Comparison of ENCODE assay signal across 24 cellular contexts in the genomic region with DNA sequence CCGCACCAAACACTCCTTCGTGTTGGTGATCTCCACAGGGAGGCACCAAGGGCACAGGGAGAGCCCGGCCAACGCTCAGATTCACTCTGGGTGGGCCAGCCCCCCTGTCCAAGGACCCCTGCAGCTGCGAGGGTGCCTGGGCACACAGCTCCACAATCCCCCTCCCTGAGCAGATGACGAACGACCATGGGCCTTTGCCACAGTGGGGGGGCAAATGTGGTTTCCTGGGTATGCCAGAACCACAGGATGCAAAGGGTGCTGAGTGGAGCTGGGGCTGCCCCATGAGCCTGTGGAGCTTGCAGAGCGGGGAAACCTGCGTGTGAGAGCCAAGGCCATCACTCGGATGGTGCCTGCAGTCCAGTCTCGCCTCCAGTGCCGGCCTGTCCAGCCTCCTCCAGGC. TPM values are rescaled to one million over a fixed set of nuclear protein-coding genes. Genes with fewer than 3 reads are reported as not detected.
DNase-seq lines count a peak whose midpoint lies in the region; ATAC-seq and TF ChIP-seq lines count a peak whose summit lies in the region.
"Had no signal": no experiment of that assay in that cellular context is flagged by ENCODE, and none has a peak within 500 bp of the region (broad histone marks: within the 10 kb centered on the region; RNA-seq: fewer than 3 reads in every experiment).

No MANE protein-coding gene starts in this region.

- no peaks in the 10 kb centered on the region for H3K9me3 Mint-ChIP-seq in CD4-positive, alpha-beta T cell
- H3K9me3 Mint-ChIP-seq in activated naive CD8-positive, alpha-beta T cell treated with anti-CD3 and anti-CD28 coated beads for 36 hours, result no peaks in the 10 kb centered on the region

- H2BK12ac ChIP-seq in neuronal stem cell (ENCODE audit: low read length), result no peak overlapping the region

- no peak overlapping the region for H3K4me2 ChIP-seq in neuronal stem cell (ENCODE audit: insufficient read depth, low read length, poor library complexity, severe bottlenecking)

- peak overlapping the region; percentile 87 for H3K27ac Mint-ChIP-seq in CD4-positive, alpha-beta T cell
- no peak overlapping the region for H3K27ac Mint-ChIP-seq in activated naive CD8-positive, alpha-beta T cell treated with anti-CD3 and anti-CD28 coated beads for 36 hours

- no peak overlapping the region for H3K27ac ChIP-seq in CD4-positive, alpha-beta T cell (ENCODE audit: low read depth, low read length)
- H3K27ac ChIP-seq in neuronal stem cell (replicated peaks; ENCODE audit: low read length), result no peak overlapping the region
- H3K27ac ChIP-seq in ascending aorta, result no peak overlapping the region
- H3K27ac ChIP-seq: esophagus muscularis mucosa, HL-60, SJSA1, thoracic aorta, WERI-Rb-1 had no signal

- no peak overlapping the region for H2BK15ac ChIP-seq in neuronal stem cell (ENCODE audit: low read length)

- H3K14ac ChIP-seq in neuronal stem cell (ENCODE audit: low read length), result no peak overlapping the region

- no peak for TF ChIP-seq CTCF in CD4-positive, alpha-beta T cell (IDR thresholded peaks at IDR 0.05)
- TF ChIP-seq CTCF in GM12875 (IDR thresholded peaks at IDR 0.05; ENCODE audit: borderline replicate concordance, insufficient read depth, low read depth, low read length), result no peak
- no peak for TF ChIP-seq CTCF in BE2C (IDR thresholded peaks at IDR 0.05; ENCODE audit: low read depth, low read length)
- no peak for TF ChIP-seq CTCF in ascending aorta (IDR thresholded peaks at IDR 0.05)

- no peak overlapping the region for H4K8ac ChIP-seq in neuronal stem cell (ENCODE audit: low read depth, low read length)

- ATAC-seq in CD4-positive, alpha-beta T cell (ENCODE audit: poor library complexity), result peak; percentile 30
- no peak for ATAC-seq in GM21360 (IDR thresholded peaks at IDR 0.05; ENCODE audit: unreplicated experiment)
- ATAC-seq: HCT116, left colon had no signal

- no peak overlapping the region for H3K4ac ChIP-seq in neuronal stem cell (ENCODE audit: low read length)

- no peak overlapping the region for H3K23ac ChIP-seq in neuronal stem cell (ENCODE audit: low read depth, low read length, poor library complexity)

- POLR2A ChIA-PET in CD4-positive, alpha-beta T cell (lab: Charles Lee), result interaction anchor here (0.9 to 1.5 kb wide), 2 partner anchors 11 to 43 kb away, joined by 3 read pairs; no protein-coding TSS in a partner anchor

- intact Hi-C loops in CD4-positive, alpha-beta T cell (cut with DNase I, micrococcal nuclease), result no loop called here
- intact Hi-C loops in ascending aorta (cut with DNase I), result no loop called here

- no peak overlapping the region for H2AK5ac ChIP-seq in neuronal stem cell (ENCODE audit: low read depth, low read length)

- DNase-seq in CD4-positive, alpha-beta T cell, result no peak
- DNase-seq in activated naive CD8-positive, alpha-beta T cell treated with anti-CD3 and anti-CD28 coated beads for 36 hours, result peak; percentile 46
- no peak for DNase-seq in neuronal stem cell (ENCODE audit: low spot score)
- no peak for DNase-seq in BE2C
- DNase-seq in ascending aorta (ENCODE audit: low spot score in 2 of 2), result no peak
- DNase-seq: activated gamma-delta T cell; anterior cingulate cortex; central memory CD4-positive, alpha-beta T cell; effector CD4-positive, alpha-beta T cell; left colon; NCI-H187; NCI-H226; stimulated activated CD4-positive, alpha-beta T cell treated with anti-CD3 and anti-CD28 coated beads, Interleukin-12 subunit alpha, Interleukin-12 subunit beta, amount 100 ng/mL, for 4 hours; WERI-Rb-1 had no signal

- H3K18ac ChIP-seq in neuronal stem cell (ENCODE audit: low read length), result no peak overlapping the region

- H3K79me1 ChIP-seq in neuronal stem cell (ENCODE audit: low read depth, low read length), result peaks cover 11% of the 10 kb centered on the region

- H3K9ac ChIP-seq in neuronal stem cell (ENCODE audit: low read depth, low read length, poor library complexity), result peak overlapping the region; percentile 7

- no CpG with 5 or more reads among the region's 12 CpGs for WGBS in neuronal stem cell (ENCODE audit: extremely low coverage in 2 of 2, insufficient read length in 2 of 2, insufficient replicate concordance in 1 of 2), 2 donors

- CTCF ChIA-PET in CD4-positive, alpha-beta T cell (lab: Charles Lee), result no interaction called here

- H3K36me3 Mint-ChIP-seq in CD4-positive, alpha-beta T cell (ENCODE audit: low read depth), result peaks cover 51% of the 10 kb centered on the region
- H3K36me3 Mint-ChIP-seq in activated naive CD8-positive, alpha-beta T cell treated with anti-CD3 and anti-CD28 coated beads for 36 hours, result peaks cover 42% of the 10 kb centered on the region

- no peaks in the 10 kb centered on the region for H3K9me3 ChIP-seq in CD4-positive, alpha-beta T cell (ENCODE audit: control insufficient read depth, low read length)
- no peaks in the 10 kb centered on the region for H3K9me3 ChIP-seq in neuronal stem cell (replicated peaks in 1 of 2; ENCODE audit: control insufficient read depth in 2 of 2, insufficient read depth in 1 of 2, low read depth in 1 of 2, low read length in 2 of 2)
- H3K9me3 ChIP-seq in BE2C, result no peaks in the 10 kb centered on the region
- H3K9me3 ChIP-seq in ascending aorta, result no peaks in the 10 kb centered on the region
- H3K9me3 ChIP-seq: esophagus muscularis mucosa, SJSA1, thoracic aorta had no signal

- H3K27me3 Mint-ChIP-seq in CD4-positive, alpha-beta T cell, result no peaks in the 10 kb centered on the region
- no peaks in the 10 kb centered on the region for H3K27me3 Mint-ChIP-seq in activated naive CD8-positive, alpha-beta T cell treated with anti-CD3 and anti-CD28 coated beads for 36 hours

- H4K91ac ChIP-seq in neuronal stem cell (ENCODE audit: low read depth, low read length, poor library complexity), result no peak overlapping the region

- H3K36me3 ChIP-seq in neuronal stem cell (replicated peaks in 1 of 2; ENCODE audit: control insufficient read depth in 2 of 2, insufficient read depth in 2 of 2, low read length in 2 of 2) (peaks cover 40 to 89% of the 10 kb centered on the region in 2 donors), BE2C (peaks cover 42% of the 10 kb centered on the region), ascending aorta (peaks cover 43 to 70% of the 10 kb centered on the region in 2 donors)

- H3K27me3 ChIP-seq in CD4-positive, alpha-beta T cell (ENCODE audit: control insufficient read depth, insufficient read depth, low read length), result no peaks in the 10 kb centered on the region
- no peaks in the 10 kb centered on the region for H3K27me3 ChIP-seq in neuronal stem cell (ENCODE audit: control insufficient read depth in 3 of 3, insufficient read depth in 3 of 3, low read depth in 1 of 3, low read length in 3 of 3)
- no peaks in the 10 kb centered on the region for H3K27me3 ChIP-seq in BE2C
- no peaks in the 10 kb centered on the region for H3K27me3 ChIP-seq in ascending aorta
- H3K27me3 ChIP-seq: esophagus muscularis mucosa, SJSA1 had no signal

- H2BK5ac ChIP-seq in neuronal stem cell (ENCODE audit: low read length), result no peak overlapping the region

- H2AFZ ChIP-seq in neuronal stem cell (ENCODE audit: low read length), result no peak overlapping the region

- no peak overlapping the region for H2BK120ac ChIP-seq in neuronal stem cell (ENCODE audit: low read depth, low read length)

- H3K4me1 ChIP-seq in neuronal stem cell (ENCODE audit: control insufficient read depth in 2 of 2, insufficient read depth in 1 of 2, low read depth in 1 of 2, low read length in 2 of 2) (no peaks in the 10 kb centered on the region), BE2C (no peaks in the 10 kb centered on the region), ascending aorta (no peaks in the 10 kb centered on the region)

- no peak overlapping the region for H3K4me3 Mint-ChIP-seq in CD4-positive, alpha-beta T cell
- H3K4me3 Mint-ChIP-seq in activated naive CD8-positive, alpha-beta T cell treated with anti-CD3 and anti-CD28 coated beads for 36 hours, result no peak overlapping the region

- H3K4me1 Mint-ChIP-seq in CD4-positive, alpha-beta T cell (ENCODE audit: low read depth), result peaks cover 41% of the 10 kb centered on the region
- H3K4me1 Mint-ChIP-seq in activated naive CD8-positive, alpha-beta T cell treated with anti-CD3 and anti-CD28 coated beads for 36 hours, result peaks cover 70% of the 10 kb centered on the region

- H3K4me3 ChIP-seq in GM12875 (ENCODE audit: low read depth, low read length) (peak overlapping the region; percentile 84), neuronal stem cell (ENCODE audit: low read length in 2 of 2) (no peak overlapping the region), BE2C (ENCODE audit: low read depth, low read length) (no peak overlapping the region), ascending aorta (no peak overlapping the region)
- H3K4me3 ChIP-seq: esophagus muscularis mucosa, SJSA1, thoracic aorta had no signal

RNA-seq across cellular contexts. Expression of a gene that starts 31.0 kb away (rescaled TPM):
- 10 to 100 TPM; 20.4 to 21.2 TPM for total RNA-seq in CD4-positive, alpha-beta T cell
- total RNA-seq in activated naive CD8-positive, alpha-beta T cell treated with anti-CD3 and anti-CD28 coated beads for 36 hours, result 10 to 100 TPM; 49.4 to 49.6 TPM
- polyA plus RNA-seq in neuronal stem cell (2013, experiment 1 of 2), result 92.2 TPM
- 93.4 TPM for polyA plus RNA-seq in neuronal stem cell (2013, experiment 2 of 2)
- 28.2 TPM for polyA plus RNA-seq in BE2C (2012; ENCODE audit: insufficient read depth, insufficient read length, low read depth)
- 86.2 TPM for total RNA-seq in ascending aorta

RNA-seq across cellular contexts. Expression of a gene that starts 47.5 kb away (rescaled TPM):
- under 1 TPM in 1 of 2 experiments, not detected in 1; 0.08 TPM for total RNA-seq in CD4-positive, alpha-beta T cell
- total RNA-seq in activated naive CD8-positive, alpha-beta T cell treated with anti-CD3 and anti-CD28 coated beads for 36 hours, result not detected
- polyA plus RNA-seq in neuronal stem cell (2013, experiment 1 of 2), result 0.26 TPM
- 0.15 TPM for polyA plus RNA-seq in neuronal stem cell (2013, experiment 2 of 2)
- polyA plus RNA-seq in BE2C (2012; ENCODE audit: insufficient read depth, insufficient read length, low read depth), result 1.2 TPM
- not detected for total RNA-seq in ascending aorta
- total RNA-seq: Daoy, left colon, mesenteric fat pad, pulmonary artery endothelial cell, SJSA1 had no signal
